In the genomic region with DNA sequence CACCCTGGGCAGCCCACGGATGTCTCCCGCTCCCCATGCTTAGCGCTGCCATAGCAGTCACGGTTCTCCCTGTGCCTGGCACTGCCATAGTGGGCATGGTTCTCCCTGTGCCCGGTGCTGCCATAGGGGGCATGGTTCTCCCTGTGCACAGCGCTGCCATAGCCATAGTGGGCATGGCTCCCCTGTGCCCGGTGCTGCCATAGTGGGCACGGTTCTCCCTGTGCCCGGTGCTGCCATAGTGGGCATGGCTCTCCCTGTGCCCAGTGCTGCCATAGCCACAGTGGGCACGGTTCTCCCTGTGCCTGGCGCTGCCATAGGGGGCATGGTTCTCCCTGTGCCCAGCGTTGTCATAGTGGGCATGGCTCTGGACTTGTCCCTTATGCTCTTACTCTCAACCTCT, we compare ENCODE assay signal across 1 cellular context.
TF ChIP-seq lines count a peak whose summit lies in the region.

No MANE protein-coding gene starts in this region.

TF ChIP-seq in HepG2, 621 proteins besides CTCF, POLR2A, EP300 and RAD21:
- TF ChIP-seq BCL6 (CRISPR knock-in tag; IDR thresholded peaks at IDR 0.05) (no peak), RBFOX2 (IDR thresholded peaks at IDR 0.05; ENCODE audit: low read depth, low read length) (peak; percentile 47; the same call in 1 of the 2 replicates), DR1 (CRISPR knock-in tag; IDR thresholded peaks at IDR 0.05) (no peak), PHB2 (IDR thresholded peaks at IDR 0.05; ENCODE audit: partially characterized antibody) (no peak), ZNF687 (CRISPR knock-in tag; IDR thresholded peaks at IDR 0.05) (peak; percentile 33), HIVEP1 (CRISPR knock-in tag; IDR thresholded peaks at IDR 0.05) (no peak), AGO2 (optimal IDR thresholded peaks at IDR 0.05; ENCODE audit: low read depth, low read length) (peak; percentile 84), FLYWCH1 (CRISPR knock-in tag; IDR thresholded peaks at IDR 0.05) (no peak), RARA (CRISPR knock-in tag; IDR thresholded peaks at IDR 0.05) (no peak), SIX4 (CRISPR knock-in tag; IDR thresholded peaks at IDR 0.05) (no peak), NFKB2 (CRISPR knock-in tag; IDR thresholded peaks at IDR 0.05; ENCODE audit: borderline replicate concordance) (no peak), ZNF224 (CRISPR knock-in tag; IDR thresholded peaks at IDR 0.05) (no peak), MAFF (IDR thresholded peaks at IDR 0.05; ENCODE audit: low read depth, low read length) (no peak), HNRNPL (IDR thresholded peaks at IDR 0.05; ENCODE audit: low read depth, low read length) (peak; percentile 98), SOX13 (IDR thresholded peaks at IDR 0.05) (no peak), SOX13 (CRISPR knock-in tag; conservative IDR thresholded peaks at IDR 0.05 in 1 of 2, IDR thresholded peaks at IDR 0.05 in 1 of 2) (no peak), ZNF841 (CRISPR knock-in tag; IDR thresholded peaks at IDR 0.05; ENCODE audit: borderline replicate concordance) (no peak), SP2 (CRISPR knock-in tag; IDR thresholded peaks at IDR 0.05) (no peak), TBX3 (IDR thresholded peaks at IDR 0.05; ENCODE audit: borderline replicate concordance) (no peak), SRF (IDR thresholded peaks at IDR 0.05; ENCODE audit: low read depth, low read length) (no peak), ZNF329 (CRISPR knock-in tag; IDR thresholded peaks at IDR 0.05; ENCODE audit: low read depth) (no peak), ARNT (IDR thresholded peaks at IDR 0.05) (no peak)
- TF ChIP-seq, protein P1, sequence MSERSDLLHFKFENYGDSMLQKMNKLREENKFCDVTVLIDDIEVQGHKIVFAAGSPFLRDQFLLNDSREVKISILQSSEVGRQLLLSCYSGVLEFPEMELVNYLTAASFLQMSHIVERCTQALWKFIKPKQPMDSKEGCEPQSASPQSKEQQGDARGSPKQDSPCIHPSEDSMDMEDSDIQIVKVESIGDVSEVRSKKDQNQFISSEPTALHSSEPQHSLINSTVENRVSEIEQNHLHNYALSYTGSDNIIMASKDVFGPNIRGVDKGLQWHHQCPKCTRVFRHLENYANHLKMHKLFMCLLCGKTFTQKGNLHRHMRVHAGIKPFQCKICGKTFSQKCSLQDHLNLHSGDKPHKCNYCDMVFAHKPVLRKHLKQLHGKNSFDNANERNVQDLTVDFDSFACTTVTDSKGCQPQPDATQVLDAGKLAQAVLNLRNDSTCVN (CRISPR knock-in tag; IDR thresholded peaks at IDR 0.05; ENCODE audit: borderline replicate concordance), result no peak
- TF ChIP-seq, protein P2, sequence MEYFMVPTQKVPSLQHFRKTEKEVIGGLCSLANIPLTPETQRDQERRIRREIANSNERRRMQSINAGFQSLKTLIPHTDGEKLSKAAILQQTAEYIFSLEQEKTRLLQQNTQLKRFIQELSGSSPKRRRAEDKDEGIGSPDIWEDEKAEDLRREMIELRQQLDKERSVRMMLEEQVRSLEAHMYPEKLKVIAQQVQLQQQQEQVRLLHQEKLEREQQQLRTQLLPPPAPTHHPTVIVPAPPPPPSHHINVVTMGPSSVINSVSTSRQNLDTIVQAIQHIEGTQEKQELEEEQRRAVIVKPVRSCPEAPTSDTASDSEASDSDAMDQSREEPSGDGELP (IDR thresholded peaks at IDR 0.05; ENCODE audit: borderline replicate concordance, low read depth), result no peak
- TF ChIP-seq, protein P3, sequence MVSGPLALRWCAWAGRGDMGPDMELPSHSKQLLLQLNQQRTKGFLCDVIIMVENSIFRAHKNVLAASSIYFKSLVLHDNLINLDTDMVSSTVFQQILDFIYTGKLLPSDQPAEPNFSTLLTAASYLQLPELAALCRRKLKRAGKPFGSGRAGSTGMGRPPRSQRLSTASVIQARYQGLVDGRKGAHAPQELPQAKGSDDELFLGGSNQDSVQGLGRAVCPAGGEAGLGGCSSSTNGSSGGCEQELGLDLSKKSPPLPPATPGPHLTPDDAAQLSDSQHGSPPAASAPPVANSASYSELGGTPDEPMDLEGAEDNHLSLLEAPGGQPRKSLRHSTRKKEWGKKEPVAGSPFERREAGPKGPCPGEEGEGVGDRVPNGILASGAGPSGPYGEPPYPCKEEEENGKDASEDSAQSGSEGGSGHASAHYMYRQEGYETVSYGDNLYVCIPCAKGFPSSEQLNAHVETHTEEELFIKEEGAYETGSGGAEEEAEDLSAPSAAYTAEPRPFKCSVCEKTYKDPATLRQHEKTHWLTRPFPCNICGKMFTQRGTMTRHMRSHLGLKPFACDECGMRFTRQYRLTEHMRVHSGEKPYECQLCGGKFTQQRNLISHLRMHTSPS (CRISPR knock-in tag; IDR thresholded peaks at IDR 0.05; ENCODE audit: low read depth), result peak; percentile 46; the same call in 1 of the 2 replicates
- TF ChIP-seq, protein P4, sequence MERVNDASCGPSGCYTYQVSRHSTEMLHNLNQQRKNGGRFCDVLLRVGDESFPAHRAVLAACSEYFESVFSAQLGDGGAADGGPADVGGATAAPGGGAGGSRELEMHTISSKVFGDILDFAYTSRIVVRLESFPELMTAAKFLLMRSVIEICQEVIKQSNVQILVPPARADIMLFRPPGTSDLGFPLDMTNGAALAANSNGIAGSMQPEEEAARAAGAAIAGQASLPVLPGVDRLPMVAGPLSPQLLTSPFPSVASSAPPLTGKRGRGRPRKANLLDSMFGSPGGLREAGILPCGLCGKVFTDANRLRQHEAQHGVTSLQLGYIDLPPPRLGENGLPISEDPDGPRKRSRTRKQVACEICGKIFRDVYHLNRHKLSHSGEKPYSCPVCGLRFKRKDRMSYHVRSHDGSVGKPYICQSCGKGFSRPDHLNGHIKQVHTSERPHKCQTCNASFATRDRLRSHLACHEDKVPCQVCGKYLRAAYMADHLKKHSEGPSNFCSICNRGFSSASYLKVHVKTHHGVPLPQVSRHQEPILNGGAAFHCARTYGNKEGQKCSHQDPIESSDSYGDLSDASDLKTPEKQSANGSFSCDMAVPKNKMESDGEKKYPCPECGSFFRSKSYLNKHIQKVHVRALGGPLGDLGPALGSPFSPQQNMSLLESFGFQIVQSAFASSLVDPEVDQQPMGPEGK (CRISPR knock-in tag; IDR thresholded peaks at IDR 0.05), result no peak
